8 cellular contexts compared by ENCODE assay signal in the genomic region with DNA sequence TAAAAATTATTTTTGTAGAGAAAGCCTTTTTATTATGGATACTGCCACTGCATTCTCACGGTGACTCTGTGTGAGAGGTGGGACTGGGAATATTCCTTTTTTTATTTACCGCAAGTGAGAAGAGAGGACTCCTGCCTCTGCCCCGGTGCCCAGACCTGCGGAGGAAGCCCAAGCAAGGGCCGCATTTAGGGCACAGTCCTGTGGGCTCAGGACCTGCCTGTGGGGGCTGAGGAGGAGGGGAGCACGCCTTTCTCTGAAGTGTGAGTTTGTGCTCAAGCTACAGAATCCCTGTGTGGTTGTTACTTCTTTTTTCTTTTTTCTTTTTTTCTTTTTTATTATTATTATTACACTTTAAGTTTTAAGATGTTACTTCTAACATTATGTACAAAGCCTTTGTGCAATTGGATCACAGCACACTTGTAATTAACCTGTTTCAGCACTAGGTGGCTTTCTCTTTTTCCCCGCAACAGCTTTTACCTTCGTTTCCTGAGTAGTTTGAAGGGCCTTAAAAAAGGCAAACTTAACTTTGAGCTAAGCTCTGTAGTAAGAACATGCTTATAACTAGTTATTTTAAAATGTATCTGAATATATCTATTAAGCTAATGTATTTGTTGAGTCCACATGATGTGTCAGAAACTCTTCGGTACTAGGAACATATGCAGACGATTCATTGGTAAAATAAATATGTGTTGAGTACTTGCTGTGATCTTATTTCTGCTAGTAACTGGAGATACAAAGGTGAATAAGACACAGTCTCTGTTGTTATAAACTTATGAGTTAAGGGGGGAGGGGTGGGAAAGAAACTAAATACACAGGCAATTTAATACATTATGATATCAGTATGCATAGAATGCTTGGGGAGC. TPM values are rescaled to one million over a fixed set of nuclear protein-coding genes. Genes with fewer than 3 reads are reported as not detected.
DNase-seq lines count a peak whose midpoint lies in the region; ATAC-seq and TF ChIP-seq lines count a peak whose summit lies in the region.

No MANE protein-coding gene starts in this region.

- H3K9me3 ChIP-seq in OCI-LY1 (ENCODE audit: low read length): no peaks in the 10 kb centered on the region

- H3K27ac ChIP-seq in GM23338 (ENCODE audit: low read depth): no peak overlapping the region
- no peak overlapping the region for H3K27ac ChIP-seq in OCI-LY1 (ENCODE audit: low read depth, low read length, poor library complexity, severe bottlenecking)

- H3K27ac Mint-ChIP-seq in GM23338 (no peak overlapping the region), endothelial cell (ENCODE audit: unreplicated experiment) (no peak overlapping the region), osteocyte (ENCODE audit: unreplicated experiment) (peak overlapping the region; percentile 44)

- ATAC-seq in GM23338 (peak; percentile 92), HG02642 (IDR thresholded peaks at IDR 0.05; ENCODE audit: poor library complexity, unreplicated experiment) (no peak)

- no peak overlapping the region for H3K9ac ChIP-seq in OCI-LY1 (ENCODE audit: low read length)

- no peaks in the 10 kb centered on the region for H4K20me1 ChIP-seq in GM23338 (replicated peaks; ENCODE audit: insufficient read depth)
- H4K20me1 ChIP-seq in OCI-LY1 (ENCODE audit: insufficient read depth, low read length): no peaks in the 10 kb centered on the region

- H3K79me2 ChIP-seq in GM23338 (replicated peaks; ENCODE audit: insufficient read depth) (peaks cover 85% of the 10 kb centered on the region), OCI-LY1 (ENCODE audit: insufficient read depth, low read length) (no peaks in the 10 kb centered on the region)

- peaks cover 3% of the 10 kb centered on the region; the same call in 1 of the 3 replicates for H3K36me3 Mint-ChIP-seq in GM23338 (ENCODE audit: low read depth)
- no peaks in the 10 kb centered on the region for H3K36me3 Mint-ChIP-seq in endothelial cell (ENCODE audit: low read depth, unreplicated experiment)
- H3K36me3 Mint-ChIP-seq in osteocyte (ENCODE audit: unreplicated experiment): no peaks in the 10 kb centered on the region

- no peak overlapping the region for H2AFZ ChIP-seq in GM23338
- no peak overlapping the region for H2AFZ ChIP-seq in OCI-LY1 (ENCODE audit: low read length)

- H3K4me2 ChIP-seq in GM23338 (no peak overlapping the region), OCI-LY1 (ENCODE audit: low read length) (no peak overlapping the region)

- H3K9me2 ChIP-seq in GM23338 (ENCODE audit: insufficient read depth) (no peaks in the 10 kb centered on the region), OCI-LY1 (ENCODE audit: low read depth, low read length) (no peaks in the 10 kb centered on the region)

- H3K27me3 Mint-ChIP-seq in GM23338 (ENCODE audit: insufficient read depth, low read depth, poor library complexity): no peaks in the 10 kb centered on the region
- H3K27me3 Mint-ChIP-seq in endothelial cell (ENCODE audit: unreplicated experiment): no peaks in the 10 kb centered on the region
- H3K27me3 Mint-ChIP-seq in osteocyte (ENCODE audit: unreplicated experiment): no peaks in the 10 kb centered on the region

- H3K36me3 ChIP-seq in GM23338 (ENCODE audit: insufficient read depth) (no peaks in the 10 kb centered on the region), OCI-LY1 (ENCODE audit: insufficient read depth, low read length) (no peaks in the 10 kb centered on the region)

- H3K9me3 Mint-ChIP-seq in GM23338 (no peaks in the 10 kb centered on the region), endothelial cell (ENCODE audit: unreplicated experiment) (no peaks in the 10 kb centered on the region), osteocyte (ENCODE audit: unreplicated experiment) (no peaks in the 10 kb centered on the region)

- H3K4me1 Mint-ChIP-seq in GM23338: peaks cover 63% of the 10 kb centered on the region
- H3K4me1 Mint-ChIP-seq in endothelial cell (ENCODE audit: unreplicated experiment): peaks cover 14% of the 10 kb centered on the region
- H3K4me1 Mint-ChIP-seq in osteocyte (ENCODE audit: unreplicated experiment): peaks cover 82% of the 10 kb centered on the region

- DNase-seq in GM23338 (ENCODE audit: low spot score) (peak; percentile 69), endothelial cell (ENCODE audit: low spot score) (no peak), osteocyte (ENCODE audit: extremely low spot score, unreplicated experiment) (no peak), NCI-H1930 (lab: John Stamatoyannopoulos, UW) (no peak)
- DNase-seq in activated naive CD4-positive, alpha-beta T cell treated with Interleukin-2 at 50 U/mL for 16 hours: no peak

- H3K27me3 ChIP-seq in GM23338 (ENCODE audit: insufficient read depth) (no peaks in the 10 kb centered on the region), OCI-LY1 (ENCODE audit: insufficient read depth, low read length) (no peaks in the 10 kb centered on the region)

- H3K4me3 Mint-ChIP-seq in GM23338: no peak overlapping the region
- no peak overlapping the region for H3K4me3 Mint-ChIP-seq in endothelial cell (ENCODE audit: unreplicated experiment)
- H3K4me3 Mint-ChIP-seq in osteocyte (ENCODE audit: unreplicated experiment): no peak overlapping the region

- H3K4me3 ChIP-seq in GM23338: no peak overlapping the region
- no peak overlapping the region for H3K4me3 ChIP-seq in OCI-LY1 (ENCODE audit: low read depth, low read length, poor library complexity, severe bottlenecking)

- TF ChIP-seq CTCF in GM12872 (IDR thresholded peaks at IDR 0.05; ENCODE audit: insufficient read depth, low read depth, low read length) (peak; percentile 70), GM23338 (conservative IDR thresholded peaks at IDR 0.05; ENCODE audit: low read depth in 2 of 2) (peak; percentile 57 to 72), OCI-LY1 (IDR thresholded peaks at IDR 0.05; ENCODE audit: low read length) (peak; percentile 55), endothelial cell (IDR thresholded peaks at IDR 0.05; ENCODE audit: unreplicated experiment) (peak; percentile 86), osteocyte (IDR thresholded peaks at IDR 0.05) (peak; percentile 66)

- H3K4me1 ChIP-seq in GM23338 (ENCODE audit: insufficient read depth) (peaks cover 22% of the 10 kb centered on the region), OCI-LY1 (ENCODE audit: insufficient read depth, low read length, severe bottlenecking) (no peaks in the 10 kb centered on the region)

- H3F3A ChIP-seq in GM23338 (replicated peaks; ENCODE audit: low read depth) (no peaks in the 10 kb centered on the region), OCI-LY1 (ENCODE audit: insufficient read depth, low read length) (no peaks in the 10 kb centered on the region)

TF ChIP-seq in GM23338, 12 proteins besides CTCF, POLR2A, EP300 and RAD21 (continues in another document):
- TF ChIP-seq, protein P1, sequence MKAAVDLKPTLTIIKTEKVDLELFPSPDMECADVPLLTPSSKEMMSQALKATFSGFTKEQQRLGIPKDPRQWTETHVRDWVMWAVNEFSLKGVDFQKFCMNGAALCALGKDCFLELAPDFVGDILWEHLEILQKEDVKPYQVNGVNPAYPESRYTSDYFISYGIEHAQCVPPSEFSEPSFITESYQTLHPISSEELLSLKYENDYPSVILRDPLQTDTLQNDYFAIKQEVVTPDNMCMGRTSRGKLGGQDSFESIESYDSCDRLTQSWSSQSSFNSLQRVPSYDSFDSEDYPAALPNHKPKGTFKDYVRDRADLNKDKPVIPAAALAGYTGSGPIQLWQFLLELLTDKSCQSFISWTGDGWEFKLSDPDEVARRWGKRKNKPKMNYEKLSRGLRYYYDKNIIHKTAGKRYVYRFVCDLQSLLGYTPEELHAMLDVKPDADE (IDR thresholded peaks at IDR 0.05): no peak
- no peak for TF ChIP-seq CREB1 (CRISPR knock-in tag; IDR thresholded peaks at IDR 0.05; ENCODE audit: low read depth)

RNA-seq across cellular contexts. Expression of a gene that starts 18.3 kb away (rescaled TPM):
- 18.7 TPM in 2 replicates for total RNA-seq in GM23338 (2014; rRNA removed; shearing (Covaris generic))
- polyA plus RNA-seq in GM23338 (2016; fragmentation: Nextera tagmentation; extraction: Ambion mirVana): 4.1 and 4.3 TPM in 2 replicates
- total RNA-seq in endothelial cell (ENCODE audit: unreplicated experiment): 35.9 TPM
- total RNA-seq in osteocyte: 66.6 and 71.7 TPM in 2 replicates
